Comparison of ENCODE assay signal across 8 cellular contexts in genomic region chr15:66498501-66499386, GRCh38. TPM values are rescaled to one million over a fixed set of nuclear protein-coding genes. Genes with fewer than 3 reads are reported as not detected.
DNase-seq lines count a peak whose midpoint lies in the region; FAIRE-seq and TF ChIP-seq lines count a peak whose summit lies in the region.

No MANE protein-coding gene starts in this region.

- peaks cover 29% of the 10 kb centered on the region for H3K4me1 ChIP-seq in endothelial cell of umbilical vein (ENCODE audit: control insufficient read depth, extremely low read depth, insufficient read depth, low read length)
- H3K4me1 ChIP-seq in sigmoid colon, result peaks cover 0 to 36% (median 33%) of the 10 kb centered on the region in 4 donors

- WGBS in sigmoid colon, 2 donors, result 57 to 65% methylated on average over 3 of the region's 3 CpGs

- H3K36me3 ChIP-seq in endothelial cell of umbilical vein (ENCODE audit: control insufficient read depth in 2 of 2, extremely low read depth in 1 of 2, insufficient read depth in 2 of 2, low read length in 2 of 2), result peaks cover 37 to 38% of the 10 kb centered on the region in 2 experiments
- H3K36me3 ChIP-seq in sigmoid colon, result peaks cover 25 to 69% (median 47%) of the 10 kb centered on the region in 4 donors

- DNase-seq in AG04450 (ENCODE audit: low read depth, low spot score), result no peak
- DNase-seq in GM12865 (ENCODE audit: low read depth), result peak; percentile 47
- peak; percentile 49 for DNase-seq in SK-MEL-5 (ENCODE audit: low read depth, low spot score)
- peak; percentile 54 for DNase-seq in endothelial cell of umbilical vein (ENCODE audit: low read depth, low spot score)
- no peak for DNase-seq in sigmoid colon
- DNase-seq in NCI-H1930 (lab: John Stamatoyannopoulos, UW), result no peak
- no peak for DNase-seq in posterior cingulate gyrus
- no peak for DNase-seq in nucleus accumbens (lab: John Stamatoyannopoulos, UW)

- CTCF ChIA-PET in AG04450 (lab: Charles Lee) (interaction anchor here (0.6 to 3.8 kb wide), 34 partner anchors 8 to 1604 kb away, joined by 3 to 44 read pairs (median 4); partner anchors contain the start of genes LCTL, MAP2K1 and TIPIN), endothelial cell of umbilical vein (lab: Charles Lee) (interaction anchor here (0.6 to 3.7 kb wide), 46 partner anchors 9 to 666 kb away, joined by 3 to 100 read pairs (median 4); partner anchors contain the start of genes DIS3L, LCTL, MAP2K1 and MEGF11)

- no peak overlapping the region for H3K4me2 ChIP-seq in endothelial cell of umbilical vein (ENCODE audit: insufficient read depth, low read length)

- no peak overlapping the region for H2AFZ ChIP-seq in endothelial cell of umbilical vein (ENCODE audit: low read depth, low read length)

- no peaks in the 10 kb centered on the region for H3K27me3 ChIP-seq in AG04450 (ENCODE audit: control insufficient read depth, insufficient read depth, low read length)
- no peaks in the 10 kb centered on the region for H3K27me3 ChIP-seq in endothelial cell of umbilical vein (ENCODE audit: control insufficient read depth in 2 of 2, insufficient read depth in 2 of 2, low read length in 2 of 2)
- no peaks in the 10 kb centered on the region for H3K27me3 ChIP-seq in sigmoid colon

- no peak for TF ChIP-seq EP300 in sigmoid colon (IDR thresholded peaks at IDR 0.05)

- in situ Hi-C loops in SK-MEL-5 (cut with HindIII; ENCODE audit: low pct_unique_long_range_greater_than_20kb, low sequenced_read_pairs), result loop anchor here (25.0 kb wide), 1 partner anchor 186 kb away; no protein-coding TSS in a partner anchor

- TF ChIP-seq POLR2A in endothelial cell of umbilical vein (IDR thresholded peaks at IDR 0.05; ENCODE audit: low read depth, low read length) (peak; percentile 52), sigmoid colon (IDR thresholded peaks at IDR 0.05) (no peak)

- POLR2A ChIA-PET in AG04450 (lab: Yijun Ruan, JAX), result interaction anchor here (0.8 to 3.5 kb wide), 3 partner anchors 39 to 112 kb away, joined by 3 to 20 read pairs (median 3); partner anchors contain the start of gene MAP2K1
- POLR2A ChIA-PET in endothelial cell of umbilical vein (lab: Charles Lee), result interaction anchor here (2.1 kb wide), 1 partner anchor 111 kb away, joined by 19 read pairs; the partner anchor contains the start of gene MAP2K1

- intact Hi-C loops in endothelial cell of umbilical vein (cut with micrococcal nuclease) (loop anchor here (10.0 kb wide), 1 partner anchor 514 kb away; no protein-coding TSS in a partner anchor), sigmoid colon (cut with DNase I) (no loop called here), posterior cingulate gyrus (cut with DNase I) (loop anchor here (5.0 kb wide), 1 partner anchor 206 kb away; the partner anchor contains the start of gene DIS3L)

- no peaks in the 10 kb centered on the region for H3K9me1 ChIP-seq in endothelial cell of umbilical vein (replicated peaks; ENCODE audit: control insufficient read depth, extremely low read depth, insufficient read depth, low read length)

- peak; percentile 57 for TF ChIP-seq CTCF in AG04450 (IDR thresholded peaks at IDR 0.05; ENCODE audit: low read depth, low read length)
- TF ChIP-seq CTCF in GM12865 (IDR thresholded peaks at IDR 0.05; ENCODE audit: insufficient read depth, low read depth, low read length, missing control alignments), result peak; percentile 30
- peak; percentile 12 to 18 for TF ChIP-seq CTCF in endothelial cell of umbilical vein (IDR thresholded peaks at IDR 0.05; ENCODE audit: extremely low read depth in 1 of 2, insufficient read depth in 1 of 2, low read depth in 1 of 2, low read length in 2 of 2)
- TF ChIP-seq CTCF in sigmoid colon (IDR thresholded peaks at IDR 0.05), result peak in 1 of 4 experiments; percentile 8

- H3K79me2 ChIP-seq in endothelial cell of umbilical vein (ENCODE audit: control insufficient read depth, insufficient read depth, low read length), result peaks cover 42% of the 10 kb centered on the region

- BruUV-seq in endothelial cell of umbilical vein (replicated peaks; lab: Mats Ljungman, UMichigan), result no TSS peak

- FAIRE-seq in endothelial cell of umbilical vein (lab: Jason Lieb, UNC), result peak; percentile 59

- no peaks in the 10 kb centered on the region for H3K9me3 ChIP-seq in AG04450 (ENCODE audit: control insufficient read depth, insufficient read depth, low read length)
- no peaks in the 10 kb centered on the region for H3K9me3 ChIP-seq in endothelial cell of umbilical vein (replicated peaks; ENCODE audit: control insufficient read depth, insufficient read depth, low read length)
- no peaks in the 10 kb centered on the region for H3K9me3 ChIP-seq in sigmoid colon

- H3K27ac ChIP-seq in AG04450 (ENCODE audit: low read depth, low read length) (peak overlapping the region; percentile 63), endothelial cell of umbilical vein (ENCODE audit: insufficient read depth, low read depth, low read length) (peak overlapping the region; percentile 10), sigmoid colon (peak overlapping the region; percentile 86 to 92 (median 92))

- dilution Hi-C loops in endothelial cell of umbilical vein (cut with MboI; ENCODE audit: extremely low pct_ligation_motif_present, low sequenced_read_pairs), result no loop called here

- no peak overlapping the region for H3K4me3 ChIP-seq in AG04450 (ENCODE audit: low read depth, low read length)
- H3K4me3 ChIP-seq in GM12865 (ENCODE audit: low read depth, low read length), result no peak overlapping the region
- no peak overlapping the region for H3K4me3 ChIP-seq in endothelial cell of umbilical vein (replicated peaks in 1 of 3; ENCODE audit: insufficient read depth in 1 of 3, low read depth in 1 of 3, low read length in 3 of 3)
- H3K4me3 ChIP-seq in sigmoid colon, result no peak overlapping the region

- H3K9ac ChIP-seq in endothelial cell of umbilical vein (replicated peaks; ENCODE audit: extremely low read depth, insufficient read depth, low read length), result no peak overlapping the region

- H4K20me1 ChIP-seq in endothelial cell of umbilical vein (replicated peaks; ENCODE audit: control insufficient read depth, extremely low read depth, insufficient read depth, low read length), result peaks cover 3% of the 10 kb centered on the region

TF ChIP-seq in endothelial cell of umbilical vein, 7 proteins besides CTCF, POLR2A, EP300 and RAD21 (continues in another document):
- TF ChIP-seq MYC (IDR thresholded peaks at IDR 0.05; ENCODE audit: low read depth, low read length), result no peak
- TF ChIP-seq EZH2 (IDR thresholded peaks at IDR 0.05; ENCODE audit: borderline replicate concordance, low read depth, low read length, severe bottlenecking), result no peak
- no peak for TF ChIP-seq JUN (IDR thresholded peaks at IDR 0.05; ENCODE audit: borderline replicate concordance, insufficient read depth, insufficient read length, low read depth)

RNA-seq across cellular contexts. Expression of gene SNAPC5, which starts 1.2 kb away (rescaled TPM):
- polyA plus RNA-seq in AG04450 (2011; rRNA removed) (26.5 and 31.3 TPM in 2 replicates), endothelial cell of umbilical vein (14.5 and 16.0 TPM in 2 replicates), sigmoid colon (10 to 100 TPM; 28.5 to 38.6 (median 30.0) TPM)
- 7.0 and 9.6 TPM in 2 replicates for polyA minus RNA-seq in AG04450 (2011; rRNA and poly(A)+ RNA removed)
- total RNA-seq in SK-MEL-5 (2014; rRNA removed; shearing (Covaris generic)), result 60.5 and 60.7 TPM in 2 replicates
- 42.4 and 51.0 TPM in 2 replicates for polyA plus RNA-seq in SK-MEL-5 (2015; cell fraction: cytosol; rRNA removed)
- polyA plus RNA-seq in SK-MEL-5 (2015; cell fraction: nucleus; rRNA removed), result 18.9 and 30.5 TPM in 2 replicates
- total RNA-seq in endothelial cell of umbilical vein (13.6 and 17.4 TPM in 2 replicates), sigmoid colon (10 to 100 TPM; 16.6 to 65.5 (median 53.3) TPM)
- 34.2 and 35.5 TPM in 2 replicates for polyA plus RNA-seq in endothelial cell of umbilical vein (2011; cell fraction: cytosol; rRNA removed)
- polyA plus RNA-seq in endothelial cell of umbilical vein (2011; cell fraction: nucleus; rRNA removed), result 10.3 and 12.0 TPM in 2 replicates
- polyA plus RNA-seq in endothelial cell of umbilical vein (2012), result 17.3 and 23.7 TPM in 2 replicates
- polyA minus RNA-seq in endothelial cell of umbilical vein, result 10.6 and 12.6 TPM in 2 replicates
- polyA minus RNA-seq in endothelial cell of umbilical vein (2011; cell fraction: cytosol; rRNA and poly(A)+ RNA removed), result 24.3 TPM
- polyA minus RNA-seq in endothelial cell of umbilical vein (2011; cell fraction: nucleus; rRNA and poly(A)+ RNA removed), result 4.0 and 4.6 TPM in 2 replicates

RNA-seq across cellular contexts. Expression of gene RPL4, which starts 5.9 kb away (rescaled TPM):
- 5,001 and 5,274 TPM in 2 replicates for polyA plus RNA-seq in AG04450 (2011; rRNA removed)
- 3,001 and 3,339 TPM in 2 replicates for polyA minus RNA-seq in AG04450 (2011; rRNA and poly(A)+ RNA removed)
- total RNA-seq in SK-MEL-5 (2014; rRNA removed; shearing (Covaris generic)), result 7,059 and 7,927 TPM in 2 replicates
- 4,577 and 4,803 TPM in 2 replicates for polyA plus RNA-seq in SK-MEL-5 (2015; cell fraction: cytosol; rRNA removed)
- polyA plus RNA-seq in SK-MEL-5 (2015; cell fraction: nucleus; rRNA removed), result 1,551 and 1,787 TPM in 2 replicates
- 2,534 and 2,598 TPM in 2 replicates for total RNA-seq in endothelial cell of umbilical vein
- polyA plus RNA-seq in endothelial cell of umbilical vein, result 2,896 and 3,530 TPM in 2 replicates
- 4,505 and 4,880 TPM in 2 replicates for polyA plus RNA-seq in endothelial cell of umbilical vein (2011; cell fraction: cytosol; rRNA removed)
- 1,563 and 1,931 TPM in 2 replicates for polyA plus RNA-seq in endothelial cell of umbilical vein (2011; cell fraction: nucleus; rRNA removed)
- polyA plus RNA-seq in endothelial cell of umbilical vein (2012), result 2,845 and 3,612 TPM in 2 replicates
- 3,300 and 3,522 TPM in 2 replicates for polyA minus RNA-seq in endothelial cell of umbilical vein
- 1,957 TPM for polyA minus RNA-seq in endothelial cell of umbilical vein (2011; cell fraction: cytosol; rRNA and poly(A)+ RNA removed)
- 399 and 512 TPM in 2 replicates for polyA minus RNA-seq in endothelial cell of umbilical vein (2011; cell fraction: nucleus; rRNA and poly(A)+ RNA removed)
- total RNA-seq in sigmoid colon, result 1,000 to 10,000 TPM; 2,778 to 9,223 (median 4,574) TPM
- 1,000 to 10,000 TPM; 1,665 to 3,282 (median 2,730) TPM for polyA plus RNA-seq in sigmoid colon

RNA-seq across cellular contexts. Expression of gene ZWILCH, which starts 6.4 kb away (rescaled TPM):
- polyA plus RNA-seq in AG04450 (2011; rRNA removed) (11.2 and 18.1 TPM in 2 replicates), endothelial cell of umbilical vein (5.7 and 9.3 TPM in 2 replicates), sigmoid colon (1 to 10 TPM; 5.8 to 9.3 (median 6.0) TPM)
- polyA minus RNA-seq in AG04450 (2011; rRNA and poly(A)+ RNA removed), result 5.1 and 11.6 TPM in 2 replicates
- 18.7 and 25.5 TPM in 2 replicates for total RNA-seq in SK-MEL-5 (2014; rRNA removed; shearing (Covaris generic))
- 17.3 and 18.0 TPM in 2 replicates for polyA plus RNA-seq in SK-MEL-5 (2015; cell fraction: cytosol; rRNA removed)
- 38.8 and 54.2 TPM in 2 replicates for polyA plus RNA-seq in SK-MEL-5 (2015; cell fraction: nucleus; rRNA removed)
- total RNA-seq in endothelial cell of umbilical vein (28.8 and 29.8 TPM in 2 replicates), sigmoid colon (1 to 10 TPM; 3.1 to 8.2 (median 3.6) TPM)
- 16.8 and 17.1 TPM in 2 replicates for polyA plus RNA-seq in endothelial cell of umbilical vein (2011; cell fraction: cytosol; rRNA removed)
- polyA plus RNA-seq in endothelial cell of umbilical vein (2011; cell fraction: nucleus; rRNA removed), result 19.6 and 32.0 TPM in 2 replicates
- polyA plus RNA-seq in endothelial cell of umbilical vein (2012), result 15.7 and 28.2 TPM in 2 replicates
- 17.5 and 20.9 TPM in 2 replicates for polyA minus RNA-seq in endothelial cell of umbilical vein
- 47.4 TPM for polyA minus RNA-seq in endothelial cell of umbilical vein (2011; cell fraction: cytosol; rRNA and poly(A)+ RNA removed)
- 8.6 and 24.0 TPM in 2 replicates for polyA minus RNA-seq in endothelial cell of umbilical vein (2011; cell fraction: nucleus; rRNA and poly(A)+ RNA removed)

Comparison
In these comparisons a context has a peak if more than half of its experiments do, and no peak if none do; other contexts are left out.
1. DNase-seq: peak in GM12865 (single experiment), SK-MEL-5 (single experiment) and endothelial cell of umbilical vein (single experiment); none in AG04450 (single experiment), sigmoid colon (single experiment), NCI-H1930 (0 of 2), posterior cingulate gyrus (0 of 10) and nucleus accumbens (0 of 56).
2. H3K27ac ChIP-seq: peak in every context shown above with its lines; median percentile 92 in sigmoid colon; 63 in AG04450; 10 in endothelial cell of umbilical vein.